Comparison of ENCODE assay signal across 8 cellular contexts in the genomic region with DNA sequence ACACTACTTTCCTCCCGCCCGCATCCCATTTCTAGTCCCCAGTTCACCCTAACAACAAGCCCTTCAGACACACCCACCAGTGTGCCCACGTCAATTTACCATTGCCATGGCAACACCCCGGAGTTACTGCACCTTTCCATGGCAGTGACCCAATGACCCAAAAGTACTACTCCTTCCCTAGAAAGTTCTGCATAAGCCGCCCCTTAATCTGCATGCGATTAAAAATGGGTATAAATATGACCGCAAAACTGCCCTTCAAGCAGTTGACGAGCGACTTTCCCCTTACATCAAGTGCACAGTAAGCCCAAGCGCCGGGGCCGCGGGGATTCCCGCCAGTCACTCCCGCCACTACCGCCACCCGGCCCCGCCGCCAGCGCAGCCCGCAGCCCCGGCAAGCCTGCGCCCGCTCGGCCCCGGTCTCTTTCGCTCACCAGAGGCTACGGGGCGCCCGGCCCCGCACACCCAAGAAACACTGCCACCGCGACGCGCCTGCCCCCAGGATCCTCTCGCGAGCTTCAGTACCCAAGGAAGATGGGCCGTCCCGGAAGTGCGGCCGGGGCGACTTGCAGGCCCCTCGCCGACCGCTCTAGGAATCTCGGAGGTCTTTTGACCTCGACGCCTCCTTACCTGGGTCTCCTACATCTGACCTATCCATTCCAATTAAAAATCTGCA.
DNase-seq lines count a peak whose midpoint lies in the region; TF ChIP-seq lines count a peak whose summit lies in the region.

No MANE protein-coding gene starts in this region.

- TF ChIP-seq CTCF in HFF-Myc (IDR thresholded peaks at IDR 0.05; ENCODE audit: low read depth, low read length, missing control alignments) = no peak

- DNase-seq in EH (ENCODE audit: low read depth) (peak; percentile 76), HFF-Myc (ENCODE audit: extremely low read depth, low read depth) (peak; percentile 9), NCI-H345 treated with DMSO at 0.1 percent for 48 hours (lab: John Stamatoyannopoulos, UW; ENCODE audit: unreplicated experiment) (peak; percentile 44), epithelial cell of prostate (ENCODE audit: low read depth, low spot score) (peak; percentile 36), midbrain (lab: John Stamatoyannopoulos, UW) (peak; percentile 73), NCI-H2196 treated with DMSO at 0.1 percent for 48 hours (lab: John Stamatoyannopoulos, UW; ENCODE audit: unreplicated experiment) (no peak)
- DNase-seq in activated CD8-positive, alpha-beta memory T cell treated with anti-CD3 and anti-CD28 coated beads, Interleukin-2, amount 50 U/mL, for 24 hours (ENCODE audit: extremely low read depth) = peak; percentile 18
- DNase-seq in stimulated activated CD8-positive, alpha-beta memory T cell treated with anti-CD3 and anti-CD28 coated beads, Interleukin-15, amount 100 ng/mL, for 4 hours (ENCODE audit: low read depth in 2 of 2) = peak; percentile 9 to 17

- H3K4me3 ChIP-seq in HFF-Myc (replicated peaks; ENCODE audit: low read depth, low read length) = peak overlapping the region; percentile 53

- no peak overlapping the region for H3K27ac ChIP-seq in epithelial cell of prostate
